Comparison of ENCODE assay signal across 8 cellular contexts in genomic region chr1:203273206-203273868, GRCh38. TPM values are rescaled to one million over a fixed set of nuclear protein-coding genes. Genes with fewer than 3 reads are reported as not detected.
A peak's percentile ranks its signal among the peaks of the same experiment; 100 is the strongest.
DNase-seq lines count a peak whose midpoint lies in the region; ATAC-seq lines count a peak whose summit lies in the region.

No MANE protein-coding gene starts in this region.

- H3K4me3 ChIP-seq in CD4-positive, CD25-positive, alpha-beta regulatory T cell (ENCODE audit: low read depth, low read length): peak overlapping the region; percentile 59

- ATAC-seq in CD4-positive, CD25-positive, alpha-beta regulatory T cell (ENCODE audit: low read depth in 2 of 2): peak; percentile 76 to 83
- peak; percentile 65 for ATAC-seq in GM19455 (IDR thresholded peaks at IDR 0.05; ENCODE audit: unreplicated experiment)
- peak; percentile 78 for ATAC-seq in effector memory CD8-positive, alpha-beta T cell (replicated peaks)

- no peaks in the 10 kb centered on the region for H3K9me3 Mint-ChIP-seq in CD4-positive, CD25-positive, alpha-beta regulatory T cell
- H3K9me3 Mint-ChIP-seq in effector memory CD8-positive, alpha-beta T cell: no peaks in the 10 kb centered on the region

- H3K36me3 ChIP-seq in CD4-positive, CD25-positive, alpha-beta regulatory T cell (ENCODE audit: control insufficient read depth, insufficient read depth, low read length): no peaks in the 10 kb centered on the region

- no peaks in the 10 kb centered on the region for H3K27me3 ChIP-seq in CD4-positive, CD25-positive, alpha-beta regulatory T cell (ENCODE audit: control insufficient read depth, insufficient read depth, low read length)

- no peaks in the 10 kb centered on the region for H3K9me3 ChIP-seq in CD4-positive, CD25-positive, alpha-beta regulatory T cell (ENCODE audit: control insufficient read depth in 2 of 2, low read length in 2 of 2)

- H3K4me1 Mint-ChIP-seq in CD4-positive, CD25-positive, alpha-beta regulatory T cell: peaks cover 6 to 68% (median 29%) of the 10 kb centered on the region in 4 donors
- H3K4me1 Mint-ChIP-seq in effector memory CD8-positive, alpha-beta T cell (ENCODE audit: low read depth in 2 of 2): peaks cover 19 to 28% of the 10 kb centered on the region in 2 donors

- peaks cover 60% of the 10 kb centered on the region for H3K4me1 ChIP-seq in CD4-positive, CD25-positive, alpha-beta regulatory T cell (ENCODE audit: control insufficient read depth, insufficient read depth, low read length, poor library complexity, severe bottlenecking)

- peak overlapping the region; percentile 72 to 85 (median 82) for H3K4me3 Mint-ChIP-seq in CD4-positive, CD25-positive, alpha-beta regulatory T cell
- H3K4me3 Mint-ChIP-seq in effector memory CD8-positive, alpha-beta T cell: peak overlapping the region; percentile 15 to 73

- peak overlapping the region; percentile 87 to 93 (median 88) for H3K27ac Mint-ChIP-seq in CD4-positive, CD25-positive, alpha-beta regulatory T cell
- H3K27ac Mint-ChIP-seq in effector memory CD8-positive, alpha-beta T cell: peak overlapping the region in 1 of 2 donors; percentile 79

- peak overlapping the region; percentile 78 for H3K27ac ChIP-seq in CD4-positive, CD25-positive, alpha-beta regulatory T cell (ENCODE audit: insufficient read depth, low read length, poor library complexity, severe bottlenecking)

- no peaks in the 10 kb centered on the region for H3K36me3 Mint-ChIP-seq in CD4-positive, CD25-positive, alpha-beta regulatory T cell
- no peaks in the 10 kb centered on the region for H3K36me3 Mint-ChIP-seq in effector memory CD8-positive, alpha-beta T cell (ENCODE audit: insufficient read depth)

- peak; percentile 85 to 92 (median 92) for DNase-seq in CD4-positive, CD25-positive, alpha-beta regulatory T cell
- DNase-seq in HPDE6-E6E7 (ENCODE audit: extremely low spot score) (peak; percentile 78), NCI-H82 treated with DMSO at 0.1 percent for 48 hours (lab: John Stamatoyannopoulos, UW; ENCODE audit: unreplicated experiment) (peak; percentile 95), mesenteric fat pad (ENCODE audit: low spot score) (peak; percentile 95)
- peak; percentile 69 to 93 (median 88) for DNase-seq in activated CD8-positive, alpha-beta memory T cell treated with anti-CD3 and anti-CD28 coated beads for 48 hours (ENCODE audit: low read depth in 2 of 3, low spot score in 2 of 3)
- DNase-seq in effector memory CD8-positive, alpha-beta T cell: peak; percentile 91 to 92 (median 91)
- peak; percentile 75 to 84 for DNase-seq in stimulated activated CD8-positive, alpha-beta memory T cell treated with anti-CD3 and anti-CD28 coated beads, Interleukin-15, amount 100 ng/mL, for 4 hours (ENCODE audit: low read depth in 2 of 2)

- H3K27me3 Mint-ChIP-seq in CD4-positive, CD25-positive, alpha-beta regulatory T cell: no peaks in the 10 kb centered on the region
- no peaks in the 10 kb centered on the region for H3K27me3 Mint-ChIP-seq in effector memory CD8-positive, alpha-beta T cell

RNA-seq across cellular contexts. Expression of gene BTG2, which starts 32.0 kb away (rescaled TPM):
- 1,002 TPM for total RNA-seq in CD4-positive, CD25-positive, alpha-beta regulatory T cell
- 100 to 1,000 TPM; 153 to 176 (median 165) TPM for polyA plus RNA-seq in CD4-positive, CD25-positive, alpha-beta regulatory T cell
- 178 TPM for total RNA-seq in mesenteric fat pad

RNA-seq across cellular contexts. Expression of gene CHIT1, which starts 43.9 kb away (rescaled TPM):
- 0.17 TPM for total RNA-seq in CD4-positive, CD25-positive, alpha-beta regulatory T cell
- not detected for polyA plus RNA-seq in CD4-positive, CD25-positive, alpha-beta regulatory T cell
- total RNA-seq in mesenteric fat pad: 17.4 TPM

Comparison
In these comparisons a context has a peak if more than half of its experiments do, and no peak if none do; other contexts are left out.
1. Peak in every context shown above with its lines: DNase-seq, ATAC-seq, H3K4me3 ChIP-seq and H3K27ac ChIP-seq.
2. RNA of gene CHIT1, which starts 43.9 kb away (total RNA-seq): 17.4 TPM in mesenteric fat pad (single experiment); 0.17 TPM in CD4-positive, CD25-positive, alpha-beta regulatory T cell (single experiment); every median in the first group is over 10 times any median in the second.